In the genomic region with DNA sequence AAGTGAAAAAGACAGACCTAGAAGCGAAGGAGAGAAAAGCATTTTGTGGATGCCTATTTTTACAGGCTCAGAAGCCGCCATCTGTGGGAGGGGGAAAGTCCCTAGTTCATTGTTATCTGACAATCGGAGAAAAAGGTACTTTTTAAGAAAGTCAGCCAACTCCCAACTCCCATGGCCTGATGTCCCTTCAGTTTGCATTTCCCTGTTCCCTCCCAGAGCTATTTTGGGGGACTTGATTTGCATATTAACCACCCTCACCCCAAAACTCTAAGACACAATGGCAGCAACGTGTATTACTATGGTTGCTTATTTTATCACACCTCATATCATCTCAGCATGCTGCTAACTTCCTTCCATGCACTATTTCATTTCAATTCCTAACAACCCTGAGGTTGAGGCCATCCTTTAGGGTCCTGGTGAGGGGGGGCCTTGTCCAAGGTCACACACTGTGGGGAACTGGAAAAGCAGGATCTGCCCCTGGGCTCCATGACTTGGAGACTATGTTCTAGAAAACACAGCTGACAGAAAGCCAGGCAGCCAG, we compare ENCODE assay signal across 8 cellular contexts. TPM values are rescaled to one million over a fixed set of nuclear protein-coding genes. Genes with fewer than 3 reads are reported as not detected.
DNase-seq lines count a peak whose midpoint lies in the region; ATAC-seq and TF ChIP-seq lines count a peak whose summit lies in the region.

No MANE protein-coding gene starts in this region.

- H3F3A ChIP-seq in SK-N-SH (replicated peaks; ENCODE audit: insufficient read depth): no peaks in the 10 kb centered on the region

- POLR2A ChIA-PET in SK-N-SH (lab: Yijun Ruan, JAX): no interaction called here

- no peaks in the 10 kb centered on the region for H3K36me3 ChIP-seq in SK-N-SH (replicated peaks in 1 of 2; ENCODE audit: control insufficient read depth in 1 of 2, insufficient read depth in 2 of 2, low read length in 1 of 2)

- H3K4me1 ChIP-seq in SK-N-SH (ENCODE audit: control insufficient read depth in 1 of 2, insufficient read depth in 2 of 2, low read depth in 1 of 2, low read length in 1 of 2): no peaks in the 10 kb centered on the region

- H2AFZ ChIP-seq in SK-N-SH (ENCODE audit: low read depth): no peak overlapping the region

- CTCF ChIA-PET in SK-N-SH (lab: Yijun Ruan, JAX): no interaction called here

- H3K9me2 ChIP-seq in SK-N-SH: no peaks in the 10 kb centered on the region

- ATAC-seq in GM21367 (IDR thresholded peaks at IDR 0.05; ENCODE audit: unreplicated experiment) (peak; percentile 34), HG03457 (IDR thresholded peaks at IDR 0.05; ENCODE audit: unreplicated experiment) (peak; percentile 31)

- no peaks in the 10 kb centered on the region for H4K20me1 ChIP-seq in SK-N-SH (ENCODE audit: insufficient read depth)

- no peaks in the 10 kb centered on the region for H3K79me2 ChIP-seq in SK-N-SH (ENCODE audit: insufficient read depth)

- H3K4me3 ChIP-seq in SK-N-SH (ENCODE audit: low read depth in 2 of 2, low read length in 1 of 2): no peak overlapping the region

- no peak overlapping the region for H3K4me2 ChIP-seq in SK-N-SH

- H3K27me3 ChIP-seq in SK-N-SH (ENCODE audit: insufficient read depth): no peaks in the 10 kb centered on the region

- no peak overlapping the region for H3K9ac ChIP-seq in SK-N-SH

- TF ChIP-seq RAD21 in SK-N-SH (IDR thresholded peaks at IDR 0.05; ENCODE audit: low read length): no peak

- no peak for TF ChIP-seq EP300 in SK-N-SH (IDR thresholded peaks at IDR 0.05; ENCODE audit: borderline replicate concordance in 1 of 2, low read depth in 1 of 2, low read length in 1 of 2)

- 52% methylated on average over 4 of the region's 4 CpGs for WGBS in SK-N-SH (ENCODE audit: low lambda C conversion rate)

- no peak for TF ChIP-seq CTCF in GM10266 (IDR thresholded peaks at IDR 0.05; ENCODE audit: control insufficient read depth, insufficient read depth, low read depth, missing control alignments)
- no peak for TF ChIP-seq CTCF in SK-N-SH (IDR thresholded peaks at IDR 0.05)

- peak; percentile 65 for DNase-seq in GM10266 (ENCODE audit: extremely low spot score)
- peak; percentile 9 for DNase-seq in central memory CD4-positive, alpha-beta T cell
- DNase-seq in SK-N-SH: no peak
- DNase-seq in NCI-H1417 treated with DMSO at 0.1 percent for 48 hours (lab: John Stamatoyannopoulos, UW): no peak
- no peak for DNase-seq in EL
- DNase-seq in kidney tubule cell (ENCODE audit: low spot score): no peak

- H3K27ac ChIP-seq in SK-N-SH (ENCODE audit: low read depth in 2 of 2, low read length in 1 of 2): no peak overlapping the region

- 0 out of 2 replicates have a peak, but pooled peaks cover 5% of the 10 kb centered on the region for H3K9me3 ChIP-seq in SK-N-SH

TF ChIP-seq in SK-N-SH, 30 proteins besides CTCF, POLR2A, EP300 and RAD21:
- TF ChIP-seq POLR2AphosphoS5 (IDR thresholded peaks at IDR 0.05; ENCODE audit: low read depth, low read length) (no peak), SMC3 (IDR thresholded peaks at IDR 0.05; ENCODE audit: low read depth, low read length) (no peak)

RNA-seq across cellular contexts. Expression of gene HVCN1, which starts 18.7 kb away (rescaled TPM):
- 0.03 TPM in 2 replicates for polyA plus RNA-seq in SK-N-SH (2012; rRNA removed)
- polyA plus RNA-seq in SK-N-SH (2012; cell fraction: cytosol; rRNA removed): 0.03 and 0.10 TPM in 2 replicates
- 0.09 TPM in 1 of 2 replicates, not detected in the other for polyA plus RNA-seq in SK-N-SH (2012; cell fraction: nucleus; rRNA removed)

RNA-seq across cellular contexts. Expression of gene TCTN1, which starts 56.3 kb away (rescaled TPM):
- 40.2 and 43.2 TPM in 2 replicates for polyA plus RNA-seq in SK-N-SH (2012; rRNA removed)
- 45.6 and 47.0 TPM in 2 replicates for polyA plus RNA-seq in SK-N-SH (2012; cell fraction: cytosol; rRNA removed)
- 110 and 120 TPM in 2 replicates for polyA plus RNA-seq in SK-N-SH (2012; cell fraction: nucleus; rRNA removed)

Comparison
In these comparisons a context has a peak if more than half of its experiments do, and no peak if none do; other contexts are left out.
1. DNase-seq: peak in GM10266 (single experiment) and central memory CD4-positive, alpha-beta T cell (single experiment); none in SK-N-SH (single experiment), NCI-H1417 treated with DMSO at 0.1 percent for 48 hours (single experiment), EL (single experiment) and kidney tubule cell (single experiment).